10 cellular contexts compared by ENCODE assay signal in genomic region chr17:48604770-48605329, GRCh38. TPM values are rescaled to one million over a fixed set of nuclear protein-coding genes. Genes with fewer than 3 reads are reported as not detected.
DNase-seq lines count a peak whose midpoint lies in the region; ATAC-seq, FAIRE-seq and TF ChIP-seq lines count a peak whose summit lies in the region.
"Had no signal": no experiment of that assay in that cellular context is flagged by ENCODE, and none has a peak within 500 bp of the region (broad histone marks: within the 10 kb centered on the region; RNA-seq: fewer than 3 reads in every experiment).

HOXB6 (minus strand) TSS chr17:48604986; CDS start chr17:48598150, 6,836 bp downstream.

- H3K9me3 ChIP-seq in mesodermal cell (ENCODE audit: control insufficient read depth, low read length): no peaks in the 10 kb centered on the region

- H3K27me3 Mint-ChIP-seq in activated naive CD4-positive, alpha-beta T cell treated with anti-CD3 and anti-CD28 coated beads, Interleukin-2, amount 50 U/mL, for 24 hours: peaks cover 71% of the 10 kb centered on the region
- peaks cover 87% of the 10 kb centered on the region for H3K27me3 Mint-ChIP-seq in activated naive CD8-positive, alpha-beta T cell treated with anti-CD3 and anti-CD28 coated beads, Interleukin-2, amount 50 U/mL, for 24 hours
- peaks cover 100% of the 10 kb centered on the region; the same call in 1 of the 2 replicates for H3K27me3 Mint-ChIP-seq in WTC11 (ENCODE audit: low read depth)

- no peak for DNase-seq in activated naive CD4-positive, alpha-beta T cell (lab: John Stamatoyannopoulos, UW)
- no peak for DNase-seq in activated naive CD8-positive, alpha-beta T cell treated with anti-CD3 and anti-CD28 coated beads, Interleukin-2, amount 50 U/mL, for 24 hours
- DNase-seq in urothelium cell line (ENCODE audit: low spot score) (peak; percentile 70), WTC11 (ENCODE audit: low spot score) (no peak), caudate nucleus (lab: John Stamatoyannopoulos, UW) (no peak)
- DNase-seq: NCI-H1694 treated with DMSO at 0.1 percent for 48 hours had no signal

- H3K27ac Mint-ChIP-seq in activated naive CD4-positive, alpha-beta T cell treated with anti-CD3 and anti-CD28 coated beads, Interleukin-2, amount 50 U/mL, for 24 hours: peak within 1 kb of the TSS; percentile 30
- no peak within 1 kb of the TSS for H3K27ac Mint-ChIP-seq in activated naive CD8-positive, alpha-beta T cell treated with anti-CD3 and anti-CD28 coated beads, Interleukin-2, amount 50 U/mL, for 24 hours
- no peak within 1 kb of the TSS for H3K27ac Mint-ChIP-seq in WTC11

- POLR2A ChIA-PET in WTC11 (lab: Charles Lee): interaction anchor here (0.7 kb wide), 1 partner anchor 45 kb away, joined by 4 read pairs; no protein-coding TSS in a partner anchor

- H3K36me3 Mint-ChIP-seq in activated naive CD4-positive, alpha-beta T cell treated with anti-CD3 and anti-CD28 coated beads, Interleukin-2, amount 50 U/mL, for 24 hours: no peaks in the 10 kb centered on the region
- no peaks in the 10 kb centered on the region for H3K36me3 Mint-ChIP-seq in activated naive CD8-positive, alpha-beta T cell treated with anti-CD3 and anti-CD28 coated beads, Interleukin-2, amount 50 U/mL, for 24 hours (ENCODE audit: low read depth)
- H3K36me3 Mint-ChIP-seq in WTC11: 0 out of 2 replicates have a peak, but pooled peaks cover 5% of the 10 kb centered on the region

- ATAC-seq in activated naive CD8-positive, alpha-beta T cell treated with anti-CD3 and anti-CD28 coated beads, Interleukin-2, amount 50 U/mL, for 24 hours: no peak
- ATAC-seq in WTC11 (no peak), GM21619 (IDR thresholded peaks at IDR 0.05; ENCODE audit: unreplicated experiment) (no peak)

- no peaks in the 10 kb centered on the region for H3K9me3 Mint-ChIP-seq in activated naive CD4-positive, alpha-beta T cell treated with anti-CD3 and anti-CD28 coated beads, Interleukin-2, amount 50 U/mL, for 24 hours
- H3K9me3 Mint-ChIP-seq in activated naive CD8-positive, alpha-beta T cell treated with anti-CD3 and anti-CD28 coated beads, Interleukin-2, amount 50 U/mL, for 24 hours: no peaks in the 10 kb centered on the region
- no peaks in the 10 kb centered on the region for H3K9me3 Mint-ChIP-seq in WTC11

- no peak for TF ChIP-seq CTCF in WTC11 (IDR thresholded peaks at IDR 0.05)

- peaks cover 19% of the 10 kb centered on the region for H3K4me1 Mint-ChIP-seq in activated naive CD4-positive, alpha-beta T cell treated with anti-CD3 and anti-CD28 coated beads, Interleukin-2, amount 50 U/mL, for 24 hours
- H3K4me1 Mint-ChIP-seq in activated naive CD8-positive, alpha-beta T cell treated with anti-CD3 and anti-CD28 coated beads, Interleukin-2, amount 50 U/mL, for 24 hours: peaks cover 11% of the 10 kb centered on the region
- peaks cover 13% of the 10 kb centered on the region for H3K4me1 Mint-ChIP-seq in WTC11

- H3K4me3 ChIP-seq in mesodermal cell (ENCODE audit: extremely low read depth, insufficient read depth, low read length, poor library complexity, severe bottlenecking): peak within 1 kb of the TSS; percentile 33

- CTCF ChIA-PET in WTC11 (lab: Charles Lee): interaction anchor here (0.6 to 2.5 kb wide), 5 partner anchors 8 to 1565 kb away, joined by 3 to 9 read pairs (median 4); no protein-coding TSS in a partner anchor

- FAIRE-seq in urothelium cell line (lab: Jason Lieb, UNC): no peak

- no peak within 1 kb of the TSS for H3K4me3 Mint-ChIP-seq in activated naive CD4-positive, alpha-beta T cell treated with anti-CD3 and anti-CD28 coated beads, Interleukin-2, amount 50 U/mL, for 24 hours
- H3K4me3 Mint-ChIP-seq in activated naive CD8-positive, alpha-beta T cell treated with anti-CD3 and anti-CD28 coated beads, Interleukin-2, amount 50 U/mL, for 24 hours: peak within 1 kb of the TSS; percentile 48
- no peak within 1 kb of the TSS; the same call in 1 of the 2 replicates for H3K4me3 Mint-ChIP-seq in WTC11

- WGBS in mesodermal cell (ENCODE audit: insufficient coverage in 2 of 2), 2 experiments: 15% methylated on average over 11 to 13 of the region's 16 CpGs

- H3K27ac ChIP-seq in mesodermal cell (ENCODE audit: low read depth, low read length, severe bottlenecking) (peak within 1 kb of the TSS; percentile 73), caudate nucleus (ENCODE audit: low read depth, low read length) (no peak within 1 kb of the TSS)

- no peaks in the 10 kb centered on the region for H3K36me3 ChIP-seq in mesodermal cell (ENCODE audit: control insufficient read depth, insufficient read depth, low read length)

- peaks cover 12% of the 10 kb centered on the region for H3K4me1 ChIP-seq in mesodermal cell (ENCODE audit: control insufficient read depth, insufficient read depth, low read length, poor library complexity, severe bottlenecking)

TF ChIP-seq in WTC11, 78 proteins besides CTCF, POLR2A, EP300 and RAD21 (continues in another document):
- TF ChIP-seq ATF6 (CRISPR knock-in tag; IDR thresholded peaks at IDR 0.05) (no peak), E2F4 (CRISPR knock-in tag; IDR thresholded peaks at IDR 0.05; ENCODE audit: borderline replicate concordance, low read depth) (no peak), SMAD3 (CRISPR knock-in tag; IDR thresholded peaks at IDR 0.05; ENCODE audit: borderline replicate concordance) (no peak), RORB (CRISPR knock-in tag; IDR thresholded peaks at IDR 0.05) (no peak), SMAD4 (CRISPR knock-in tag; IDR thresholded peaks at IDR 0.05) (no peak), E2F1 (CRISPR knock-in tag; IDR thresholded peaks at IDR 0.05) (no peak), FOXP4 (CRISPR knock-in tag; IDR thresholded peaks at IDR 0.05) (no peak)

RNA-seq across cellular contexts. Expression of gene HOXB6, which starts in this region (rescaled TPM):
- 38.9 TPM for polyA plus RNA-seq in mesodermal cell (2013, experiment 1 of 2)
- polyA plus RNA-seq in mesodermal cell (2013, experiment 2 of 2): 49.8 TPM
- 0.11 TPM in 1 of 3 replicates, not detected in the others for total RNA-seq in WTC11 (2021)
- polyA plus RNA-seq: BJ had no signal
